32 cellular contexts compared by ENCODE assay signal in the genomic region with DNA sequence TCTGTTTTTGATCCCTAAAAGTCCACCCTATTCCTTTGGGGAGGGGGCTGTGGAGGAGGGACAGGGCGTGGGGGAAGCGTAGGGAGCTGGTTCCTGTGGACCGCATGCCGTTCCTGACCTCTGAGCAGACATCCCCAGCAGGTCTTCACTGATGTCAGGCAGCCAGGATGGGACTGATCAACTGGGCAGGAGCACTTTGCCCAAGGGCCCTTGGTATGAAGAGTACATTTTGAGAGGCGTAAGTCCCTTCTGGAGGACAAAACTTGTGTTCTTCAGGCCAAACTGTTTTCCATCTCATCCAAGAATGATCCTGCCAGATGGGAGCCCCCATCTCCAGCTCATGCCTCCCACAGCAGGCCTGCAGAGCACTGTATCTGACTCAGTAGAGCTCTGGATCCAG.
"Had no signal": no experiment of that assay in that cellular context is flagged by ENCODE, and none has a peak within 500 bp of the region (broad histone marks: within the 10 kb centered on the region; RNA-seq: fewer than 3 reads in every experiment).

No MANE protein-coding gene starts in this region.

- H3K9ac ChIP-seq: SK-N-SH had no signal

- H3K27ac ChIP-seq: adrenal gland, body of pancreas, colonic mucosa, dorsolateral prefrontal cortex, WERI-Rb-1 had no signal

- H3K4me1 ChIP-seq: adrenal gland, colonic mucosa had no signal

- H3K27me3 Mint-ChIP-seq: dendritic cell treated with granulocyte-macrophage colony-stimulating factor and Interleukin-4, amounts not matched to agents 40 ng/mL and 50 ng/mL, for 4 days had no signal

- H3K36me3 Mint-ChIP-seq: activated naive CD4-positive, alpha-beta T cell treated with anti-CD3 and anti-CD28 coated beads, Interleukin-2, amount 50 U/mL, for 24 hours; activated naive CD8-positive, alpha-beta T cell treated with anti-CD3 and anti-CD28 coated beads for 36 hours; T-cell had no signal

- H3K9me3 ChIP-seq: adrenal gland, body of pancreas, colonic mucosa, SK-N-SH had no signal

- H3K9me3 Mint-ChIP-seq: activated B cell treated with CpG ODN at 0.5 μM for 24 hours; activated naive CD4-positive, alpha-beta T cell treated with anti-CD3 and anti-CD28 coated beads for 36 hours; activated naive CD4-positive, alpha-beta T cell treated with anti-CD3 and anti-CD28 coated beads, Interleukin-2, amount 50 U/mL, for 24 hours; activated naive CD8-positive, alpha-beta T cell treated with anti-CD3 and anti-CD28 coated beads for 36 hours; activated naive CD8-positive, alpha-beta T cell treated with anti-CD3 and anti-CD28 coated beads, Interleukin-2, amount 50 U/mL, for 24 hours; activated T-helper 1 cell treated with anti-CD3 and anti-CD28 coated beads, Interleukin-12 subunit alpha, Interleukin-12 subunit beta, Interleukin-2, Interleukin-4 antibody, amounts not matched to agents 30 ng/mL and 10 ng/mL and 1 ng/mL, durations not matched to agents 14 hours and 24 hours and 36 hours; activated T-helper 2 cell treated with anti-CD3 and anti-CD28 coated beads, Interferon-gamma antibody, Interleukin-2, Interleukin-4, amounts not matched to agents 10 μg/mL and 5 μg/mL and 100 μg/mL, durations not matched to agents 14 hours and 24 hours and 36 hours; dendritic cell treated with granulocyte-macrophage colony-stimulating factor and Interleukin-4, amounts not matched to agents 40 ng/mL and 50 ng/mL, for 4 days; endodermal cell; T-cell; T-helper 1 cell treated with Interleukin-12 subunit alpha and Interleukin-12 subunit beta and Interleukin-4 antibody, amounts not matched to agents 30 μg/mL and 1 μg/mL, for 36 hours had no signal

- H3K4me2 ChIP-seq: SK-N-SH had no signal

- H3K27me3 ChIP-seq: adrenal gland, body of pancreas, colonic mucosa, dorsolateral prefrontal cortex had no signal

- H3K36me3 ChIP-seq: adrenal gland, colonic mucosa, WERI-Rb-1 had no signal

- H3K4me3 ChIP-seq: adrenal gland, body of pancreas, colonic mucosa, dorsolateral prefrontal cortex had no signal

- H3K4me1 Mint-ChIP-seq: activated B cell treated with CpG ODN at 0.5 μM for 24 hours, T-cell had no signal

- H3K27ac Mint-ChIP-seq: activated B cell treated with CpG ODN at 0.5 μM for 24 hours; activated naive CD4-positive, alpha-beta T cell treated with anti-CD3 and anti-CD28 coated beads for 36 hours; activated naive CD4-positive, alpha-beta T cell treated with anti-CD3 and anti-CD28 coated beads, Interleukin-2, amount 50 U/mL, for 24 hours; activated naive CD8-positive, alpha-beta T cell treated with anti-CD3 and anti-CD28 coated beads for 36 hours; activated naive CD8-positive, alpha-beta T cell treated with anti-CD3 and anti-CD28 coated beads, Interleukin-2, amount 50 U/mL, for 24 hours; activated T-helper 1 cell treated with anti-CD3 and anti-CD28 coated beads, Interleukin-12 subunit alpha, Interleukin-12 subunit beta, Interleukin-2, Interleukin-4 antibody, amounts not matched to agents 30 ng/mL and 10 ng/mL and 1 ng/mL, durations not matched to agents 14 hours and 24 hours and 36 hours; activated T-helper 2 cell treated with anti-CD3 and anti-CD28 coated beads, Interferon-gamma antibody, Interleukin-2, Interleukin-4, amounts not matched to agents 10 μg/mL and 5 μg/mL and 100 μg/mL, durations not matched to agents 14 hours and 24 hours and 36 hours; dendritic cell treated with granulocyte-macrophage colony-stimulating factor and Interleukin-4, amounts not matched to agents 40 ng/mL and 50 ng/mL, for 4 days; endodermal cell; T-cell; T-helper 1 cell treated with Interleukin-12 subunit alpha and Interleukin-12 subunit beta and Interleukin-4 antibody, amounts not matched to agents 30 μg/mL and 1 μg/mL, for 36 hours had no signal

- DNase-seq: activated B cell treated with CpG ODN at 0.5 μM for 24 hours; activated CD4-positive, alpha-beta T cell treated with anti-CD3 and anti-CD28 coated beads for 48 hours; activated CD4-positive, alpha-beta T cell treated with anti-CD3 and anti-CD28 coated beads, Interleukin-2, amount 50 U/mL, for 1 hour; activated CD4-positive, alpha-beta T cell treated with anti-CD3 and anti-CD28 coated beads, Interleukin-2, amount 50 U/mL, for 48 hours; activated effector memory CD4-positive, alpha-beta T cell treated with anti-CD3 and anti-CD28 coated beads, Interleukin-2, amount 50 U/mL, for 16 hours; activated naive CD4-positive, alpha-beta T cell treated with anti-CD3 and anti-CD28 coated beads for 36 hours; activated naive CD8-positive, alpha-beta T cell treated with anti-CD3 and anti-CD28 coated beads for 36 hours; activated naive CD8-positive, alpha-beta T cell treated with anti-CD3 and anti-CD28 coated beads, Interleukin-2, amount 50 U/mL, for 24 hours; activated T-cell treated with anti-CD3 and anti-CD28 coated beads, Interleukin-2, amount 50 U/mL, for 48 hours; amygdala; aorta; body of pancreas; central memory CD4-positive, alpha-beta T cell; cerebellar nuclear complex; colonic mucosa; dorsolateral prefrontal cortex; effector memory CD4-positive, alpha-beta T cell; foreskin fibroblast; SK-N-SH; SW 1271; T-cell; T-helper 9 cell; WERI-Rb-1 had no signal

- ATAC-seq: activated CD4-positive, CD25-positive, alpha-beta regulatory T cell treated with anti-CD3 and anti-CD28 coated beads, Interleukin-2, amount 50 U/mL, for 24 hours; activated naive CD8-positive, alpha-beta T cell treated with anti-CD3 and anti-CD28 coated beads, Interleukin-2, amount 50 U/mL, for 24 hours; body of pancreas; esophagus mucosa; T-cell had no signal

- H3K4me3 Mint-ChIP-seq: activated B cell treated with CpG ODN at 0.5 μM for 24 hours; activated naive CD4-positive, alpha-beta T cell treated with anti-CD3 and anti-CD28 coated beads for 36 hours; activated naive CD4-positive, alpha-beta T cell treated with anti-CD3 and anti-CD28 coated beads, Interleukin-2, amount 50 U/mL, for 24 hours; activated naive CD8-positive, alpha-beta T cell treated with anti-CD3 and anti-CD28 coated beads for 36 hours; activated naive CD8-positive, alpha-beta T cell treated with anti-CD3 and anti-CD28 coated beads, Interleukin-2, amount 50 U/mL, for 24 hours; activated T-helper 1 cell treated with anti-CD3 and anti-CD28 coated beads, Interleukin-12 subunit alpha, Interleukin-12 subunit beta, Interleukin-2, Interleukin-4 antibody, amounts not matched to agents 30 ng/mL and 10 ng/mL and 1 ng/mL, durations not matched to agents 14 hours and 24 hours and 36 hours; dendritic cell treated with granulocyte-macrophage colony-stimulating factor and Interleukin-4, amounts not matched to agents 40 ng/mL and 50 ng/mL, for 4 days; endodermal cell; T-cell; T-helper 1 cell treated with Interleukin-12 subunit alpha and Interleukin-12 subunit beta and Interleukin-4 antibody, amounts not matched to agents 30 μg/mL and 1 μg/mL, for 36 hours had no signal

- H3K9me2 ChIP-seq: SK-N-SH had no signal
